In genomic region chr6:52489881-52490280, GRCh38 we compare ENCODE assay signal across 15 cellular contexts.
A peak's percentile ranks its signal among the peaks of the same experiment; 100 is the strongest.
DNase-seq lines count a peak whose midpoint lies in the region; ATAC-seq and TF ChIP-seq lines count a peak whose summit lies in the region.
"Had no signal": no experiment of that assay in that cellular context is flagged by ENCODE, and none has a peak within 500 bp of the region (broad histone marks: within the 10 kb centered on the region; RNA-seq: fewer than 3 reads in every experiment).

No MANE protein-coding gene starts in this region.

- peak overlapping the region; percentile 72 to 87 (median 83) for H3K4me2 ChIP-seq in BLaER1 treated with 17β-estradiol and CSF1 and Interleukin-3, amounts not matched to agents 10 nM and 100 nM
- H3K4me2 ChIP-seq in osteoblast (ENCODE audit: insufficient read depth, low read length): peak overlapping the region; percentile 15

- peak overlapping the region in 4 of 10 experiments; percentile 2 to 15 (median 12); a peak in 5 of 20 replicates for H3K4me3 ChIP-seq in BLaER1 treated with 17β-estradiol and CSF1 and Interleukin-3, amounts not matched to agents 10 nM and 100 nM
- no peak overlapping the region for H3K4me3 ChIP-seq in osteoblast (ENCODE audit: insufficient read depth, low read length)
- H3K4me3 ChIP-seq: SJCRH30 had no signal

- H3K4me1 ChIP-seq in BLaER1 treated with 17β-estradiol and CSF1 and Interleukin-3, amounts not matched to agents 10 nM and 100 nM: peaks cover 58 to 79% (median 67%) of the 10 kb centered on the region in 10 experiments
- H3K4me1 ChIP-seq in osteoblast (ENCODE audit: insufficient read depth, low read length): peaks cover 39% of the 10 kb centered on the region
- H3K4me1 ChIP-seq: SJCRH30 had no signal

- H3K27ac ChIP-seq in BLaER1 treated with 17β-estradiol and CSF1 and Interleukin-3, amounts not matched to agents 10 nM and 100 nM: peak overlapping the region; percentile 52 to 94 (median 67); a peak in 20 of 22 replicates
- peak overlapping the region; percentile 76 for H3K27ac ChIP-seq in osteoblast (ENCODE audit: low read depth, low read length)
- H3K27ac ChIP-seq: SJCRH30 had no signal

- H3K27me3 ChIP-seq in BLaER1 treated with 17β-estradiol and CSF1 and Interleukin-3, amounts not matched to agents 10 nM and 100 nM: no peaks in the 10 kb centered on the region
- no peaks in the 10 kb centered on the region for H3K27me3 ChIP-seq in osteoblast (ENCODE audit: insufficient read depth, low read length)
- H3K27me3 ChIP-seq: SJCRH30 had no signal

- peaks cover 33% of the 10 kb centered on the region for H3K36me3 Mint-ChIP-seq in HFFc6 (ENCODE audit: low read depth)
- peaks cover 14% of the 10 kb centered on the region for H3K36me3 Mint-ChIP-seq in activated B cell treated with CpG ODN at 0.5 μM for 24 hours (ENCODE audit: low read depth)
- peaks cover 46% of the 10 kb centered on the region for H3K36me3 Mint-ChIP-seq in nephron progenitor cell (ENCODE audit: low read depth)

- DNase-seq in HFFc6: no peak
- DNase-seq in activated B cell treated with CpG ODN at 0.5 μM for 24 hours: no peak
- no peak for DNase-seq in osteoblast (ENCODE audit: insufficient read length, low spot score, missing footprints)
- DNase-seq in SHP77 (lab: John Stamatoyannopoulos, UW): no peak
- no peak for DNase-seq in nephron progenitor cell
- DNase-seq: CD8-positive, alpha-beta T cell; H7; NCI-H1436 treated with DMSO at 0.1 percent for 48 hours; NCI-H2081; NCI-H524 treated with DMSO at 0.1 percent for 48 hours; OCI-M1; RPMI8226; SJCRH30 had no signal

- ATAC-seq in activated B cell treated with CpG ODN at 0.5 μM for 24 hours (ENCODE audit: low read depth): no peak
- no peak for ATAC-seq in HG03565 (IDR thresholded peaks at IDR 0.05; ENCODE audit: unreplicated experiment)
- ATAC-seq: CD8-positive, alpha-beta T cell had no signal

- no peaks in the 10 kb centered on the region for H4K20me1 ChIP-seq in BLaER1 treated with 17β-estradiol and CSF1 and Interleukin-3, amounts not matched to agents 10 nM and 100 nM
- H4K20me1 ChIP-seq in osteoblast (ENCODE audit: insufficient read depth, low read length): no peaks in the 10 kb centered on the region

- POLR2A ChIA-PET in activated B cell treated with CpG ODN at 0.5 μM for 24 hours (lab: Charles Lee): interaction anchor here (0.6 kb wide), 1 partner anchor 271 kb away, joined by 7 read pairs; no protein-coding TSS in a partner anchor

- H3K9me3 Mint-ChIP-seq in HFFc6: peaks cover 6% of the 10 kb centered on the region
- H3K9me3 Mint-ChIP-seq in activated B cell treated with CpG ODN at 0.5 μM for 24 hours: peaks cover 4% of the 10 kb centered on the region
- no peaks in the 10 kb centered on the region for H3K9me3 Mint-ChIP-seq in nephron progenitor cell

- no peak overlapping the region for H2AFZ ChIP-seq in osteoblast (ENCODE audit: low read length)

- H3K9ac ChIP-seq in BLaER1 treated with 17β-estradiol and CSF1 and Interleukin-3, amounts not matched to agents 10 nM and 100 nM: peak overlapping the region in 9 of 11 experiments; percentile 20 to 74 (median 38); a peak in 17 of 22 replicates

- H3K4me1 Mint-ChIP-seq in HFFc6 (ENCODE audit: low read depth): peaks cover 56% of the 10 kb centered on the region
- peaks cover 52% of the 10 kb centered on the region for H3K4me1 Mint-ChIP-seq in activated B cell treated with CpG ODN at 0.5 μM for 24 hours
- H3K4me1 Mint-ChIP-seq in nephron progenitor cell: peaks cover 8% of the 10 kb centered on the region

- no peaks in the 10 kb centered on the region for H3K79me2 ChIP-seq in osteoblast (ENCODE audit: insufficient read depth, low read length)

- H3K36me3 ChIP-seq in BLaER1 treated with 17β-estradiol and CSF1 and Interleukin-3, amounts not matched to agents 10 nM and 100 nM: peaks cover 0 to 19% (median 4%) of the 10 kb centered on the region in 11 experiments; a peak in 8 of 22 replicates
- H3K36me3 ChIP-seq in osteoblast (ENCODE audit: insufficient read depth, low read length): peaks cover 10% of the 10 kb centered on the region
- H3K36me3 ChIP-seq: SJCRH30 had no signal

- CTCF ChIA-PET in activated B cell treated with CpG ODN at 0.5 μM for 24 hours (lab: Charles Lee): no interaction called here

- H3K4me3 Mint-ChIP-seq in HFFc6 (0 out of 2 replicates have a peak overlapping the region, but pooled peaks have one; percentile 6), activated B cell treated with CpG ODN at 0.5 μM for 24 hours (no peak overlapping the region), nephron progenitor cell (no peak overlapping the region)
- H3K4me3 Mint-ChIP-seq: CD8-positive, alpha-beta T cell had no signal

- intact Hi-C loops in activated B cell treated with CpG ODN at 0.5 μM for 24 hours (cut with micrococcal nuclease): loop anchor here (2.0 to 10.0 kb wide), 2 partner anchors 19 to 755 kb away; no protein-coding TSS in a partner anchor

- peaks cover 21% of the 10 kb centered on the region for H3K27me3 Mint-ChIP-seq in HFFc6 (ENCODE audit: insufficient read depth)
- H3K27me3 Mint-ChIP-seq in activated B cell treated with CpG ODN at 0.5 μM for 24 hours: no peaks in the 10 kb centered on the region
- peaks cover 3% of the 10 kb centered on the region for H3K27me3 Mint-ChIP-seq in nephron progenitor cell (ENCODE audit: low read depth, poor library complexity)

- H3K27ac Mint-ChIP-seq in HFFc6: peak overlapping the region; percentile 67
- peak overlapping the region; percentile 86 for H3K27ac Mint-ChIP-seq in activated B cell treated with CpG ODN at 0.5 μM for 24 hours
- no peak overlapping the region for H3K27ac Mint-ChIP-seq in nephron progenitor cell
- H3K27ac Mint-ChIP-seq: CD8-positive, alpha-beta T cell had no signal

- TF ChIP-seq CTCF in HFFc6 (IDR thresholded peaks at IDR 0.05) (no peak), activated B cell treated with CpG ODN at 0.5 μM for 24 hours (IDR thresholded peaks at IDR 0.05) (no peak), osteoblast (IDR thresholded peaks at IDR 0.05; ENCODE audit: extremely low read depth, low read depth, low read length) (no peak), nephron progenitor cell (IDR thresholded peaks at IDR 0.05) (no peak)

- peaks cover 5 to 29% (median 18%) of the 10 kb centered on the region in 11 experiments for H3K9me3 ChIP-seq in BLaER1 treated with 17β-estradiol and CSF1 and Interleukin-3, amounts not matched to agents 10 nM and 100 nM (replicated peaks in 1 of 11)
- H3K9me3 ChIP-seq in osteoblast (ENCODE audit: low read depth, low read length): no peaks in the 10 kb centered on the region
- H3K9me3 ChIP-seq: SJCRH30 had no signal
